8 cellular contexts compared by ENCODE assay signal in the genomic region with DNA sequence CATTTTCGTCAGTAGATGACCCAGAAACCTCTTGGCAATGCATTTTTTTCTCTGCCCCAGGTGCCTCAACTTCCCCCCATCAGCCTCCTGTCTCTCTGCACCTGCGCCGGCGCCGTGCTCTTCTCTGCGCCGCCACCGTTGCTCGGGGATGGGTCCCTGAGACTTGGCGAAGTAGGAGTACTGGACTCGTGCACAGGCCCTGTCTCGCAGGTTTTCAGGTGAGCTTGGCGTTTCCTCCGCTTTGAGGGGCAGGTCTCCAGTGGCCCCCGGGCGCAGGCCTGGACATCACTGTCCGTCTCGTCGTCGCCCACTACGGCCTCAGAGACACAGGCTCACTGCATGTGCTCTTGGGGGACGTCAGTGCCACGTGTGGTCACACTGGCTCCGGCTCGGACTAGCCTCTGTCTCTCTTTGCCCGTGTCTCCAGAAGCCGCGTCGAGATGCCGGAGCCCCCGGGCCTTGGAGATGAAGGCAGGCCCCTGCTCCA.
A peak's percentile ranks its signal among the peaks of the same experiment; 100 is the strongest.
DNase-seq lines count a peak whose midpoint lies in the region; ATAC-seq and TF ChIP-seq lines count a peak whose summit lies in the region.
"Not testable (repeated sequence)": the region's sequence is repeated elsewhere in the genome, so short reads cannot be mapped to it uniquely, and the experiment has no call there.

No MANE protein-coding gene starts in this region.

- not testable (repeated sequence) for H3K4me3 ChIP-seq in MM.1S (ENCODE audit: low read length)
- peak overlapping the region; percentile 68 for H3K4me3 ChIP-seq in astrocyte of the spinal cord (ENCODE audit: low read depth, low read length)
- H3K4me3 ChIP-seq in fibroblast of mammary gland (ENCODE audit: control insufficient read depth, low read depth, low read length), result peak overlapping the region; percentile 17
- H3K4me3 ChIP-seq in mesodermal cell (ENCODE audit: extremely low read depth, insufficient read depth, low read length, poor library complexity, severe bottlenecking), result peak overlapping the region; percentile 44
- peak overlapping the region; percentile 32 for H3K4me3 ChIP-seq in retinal pigment epithelial cell (ENCODE audit: low read length)
- H3K4me3 ChIP-seq in upper lobe of left lung, result peak overlapping the region in 3 of 4 donors; percentile 61 to 76 (median 68)

- H3F3A ChIP-seq in MM.1S (ENCODE audit: insufficient read depth, low read length), result not testable (repeated sequence)

- not testable (repeated sequence) for H2AFZ ChIP-seq in MM.1S (ENCODE audit: low read length)

- CTCF ChIA-PET in activated CD4-positive, alpha-beta T cell treated with anti-CD3 and anti-CD28 coated beads, Interleukin-2, amount 10 ng/mL, durations not matched to agents 7 days and 5 days (lab: Charles Lee), result not testable (repeated sequence)

- POLR2A ChIA-PET in activated CD4-positive, alpha-beta T cell treated with anti-CD3 and anti-CD28 coated beads, Interleukin-2, amount 10 ng/mL, durations not matched to agents 7 days and 5 days (lab: Charles Lee), result not testable (repeated sequence)

- not testable (repeated sequence) for H3K27ac ChIP-seq in MM.1S (ENCODE audit: low read length); mesodermal cell (ENCODE audit: low read depth, low read length, severe bottlenecking)
- peak overlapping the region in 3 of 4 donors; percentile 75 to 86 (median 79) for H3K27ac ChIP-seq in upper lobe of left lung

- H3K9me3 Mint-ChIP-seq in activated CD4-positive, alpha-beta T cell treated with anti-CD3 and anti-CD28 coated beads, Interleukin-2, amount 10 ng/mL, durations not matched to agents 7 days and 5 days, result not testable (repeated sequence)

- not testable (repeated sequence) for H3K9ac ChIP-seq in MM.1S (ENCODE audit: low read length)

- not testable (repeated sequence) for H3K9me3 ChIP-seq in MM.1S (replicated peaks; ENCODE audit: insufficient read depth, low read length); mesodermal cell (ENCODE audit: control insufficient read depth, low read length); upper lobe of left lung

- 98 to 99% methylated on average over 12 to 21 of the region's 31 CpGs for WGBS in mesodermal cell (ENCODE audit: insufficient coverage in 2 of 2), 2 experiments
- WGBS in upper lobe of left lung, 2 donors, result 38 to 72% methylated on average over 10 to 16 of the region's 31 CpGs

- H3K4me1 ChIP-seq in MM.1S (ENCODE audit: low read length); mesodermal cell (ENCODE audit: control insufficient read depth, insufficient read depth, low read length, poor library complexity, severe bottlenecking); upper lobe of left lung: not testable (repeated sequence)

- not testable (repeated sequence) for H3K27me3 ChIP-seq in MM.1S (replicated peaks; ENCODE audit: insufficient read depth, low read length); upper lobe of left lung

- not testable (repeated sequence) for H3K27me3 Mint-ChIP-seq in activated CD4-positive, alpha-beta T cell treated with anti-CD3 and anti-CD28 coated beads, Interleukin-2, amount 10 ng/mL, durations not matched to agents 7 days and 5 days

- not testable (repeated sequence) for H3K79me2 ChIP-seq in MM.1S (ENCODE audit: low read length)

- H3K36me3 ChIP-seq in MM.1S (replicated peaks; ENCODE audit: insufficient read depth, low read length); mesodermal cell (ENCODE audit: control insufficient read depth, insufficient read depth, low read length); upper lobe of left lung: not testable (repeated sequence)

- DNase-seq in DMS53 (lab: John Stamatoyannopoulos, UW), result peak; percentile 50
- DNase-seq in MM.1S; activated CD4-positive, alpha-beta T cell treated with anti-CD3 and anti-CD28 coated beads, Interleukin-2, amount 10 ng/mL, durations not matched to agents 7 days and 5 days; astrocyte of the spinal cord (ENCODE audit: low read depth, low spot score); fibroblast of mammary gland (ENCODE audit: low read depth); retinal pigment epithelial cell (ENCODE audit: low read depth): not testable (repeated sequence)
- peak in 1 of 2 donors; percentile 73 for DNase-seq in upper lobe of left lung

- not testable (repeated sequence) for TF ChIP-seq CTCF in MM.1S (IDR thresholded peaks at IDR 0.05; ENCODE audit: low read length); astrocyte of the spinal cord (IDR thresholded peaks at IDR 0.05; ENCODE audit: low read depth, low read length); fibroblast of mammary gland (conservative IDR thresholded peaks at IDR 0.05; ENCODE audit: control insufficient read depth, insufficient read depth, low read depth, low read length); retinal pigment epithelial cell (conservative IDR thresholded peaks at IDR 0.05; ENCODE audit: low read depth, low read length); upper lobe of left lung (IDR thresholded peaks at IDR 0.05)

- H3K27ac Mint-ChIP-seq in activated CD4-positive, alpha-beta T cell treated with anti-CD3 and anti-CD28 coated beads, Interleukin-2, amount 10 ng/mL, durations not matched to agents 7 days and 5 days, result peak overlapping the region; percentile 80

- peak overlapping the region; percentile 43 for H3K4me3 Mint-ChIP-seq in activated CD4-positive, alpha-beta T cell treated with anti-CD3 and anti-CD28 coated beads, Interleukin-2, amount 10 ng/mL, durations not matched to agents 7 days and 5 days

- in situ Hi-C loops in astrocyte of the spinal cord (cut with HindIII; ENCODE audit: low sequenced_read_pairs), result not testable (repeated sequence)

- peak overlapping the region; percentile 21; the same call in 1 of the 2 replicates for H3K4me2 ChIP-seq in MM.1S (ENCODE audit: low read depth, low read length)

- not testable (repeated sequence) for H3K36me3 Mint-ChIP-seq in activated CD4-positive, alpha-beta T cell treated with anti-CD3 and anti-CD28 coated beads, Interleukin-2, amount 10 ng/mL, durations not matched to agents 7 days and 5 days (ENCODE audit: low read depth)

- not testable (repeated sequence) for ATAC-seq in upper lobe of left lung (ENCODE audit: low FRiP score in 2 of 2)

- TF ChIP-seq POLR2A in upper lobe of left lung (IDR thresholded peaks at IDR 0.05), result not testable (repeated sequence)

- not testable (repeated sequence) for H3K4me1 Mint-ChIP-seq in activated CD4-positive, alpha-beta T cell treated with anti-CD3 and anti-CD28 coated beads, Interleukin-2, amount 10 ng/mL, durations not matched to agents 7 days and 5 days

- H3K9me2 ChIP-seq in MM.1S (replicated peaks; ENCODE audit: insufficient read depth, low read length), result not testable (repeated sequence)

- not testable (repeated sequence) for TF ChIP-seq EP300 in upper lobe of left lung (IDR thresholded peaks at IDR 0.05)

- H4K20me1 ChIP-seq in MM.1S (ENCODE audit: insufficient read depth, low read length), result not testable (repeated sequence)
